In genomic region chr2:187553908-187554703, GRCh38 we compare ENCODE assay signal across 8 cellular contexts. TPM values are rescaled to one million over a fixed set of nuclear protein-coding genes. Genes with fewer than 3 reads are reported as not detected.
DNase-seq lines count a peak whose midpoint lies in the region; ATAC-seq, FAIRE-seq and TF ChIP-seq lines count a peak whose summit lies in the region.

Gene TFPI, minus strand, starts transcription at chr2:187554435. Its CDS starts 50,667 bp downstream, at chr2:187503768.

- no peak within 1 kb of the TSS for H3K4me2 ChIP-seq in mesendoderm (ENCODE audit: low read length)

- no peaks in the 10 kb centered on the region for H3K79me1 ChIP-seq in mesendoderm (ENCODE audit: low read length)

- no peaks in the 10 kb centered on the region for H3K36me3 ChIP-seq in ectodermal cell (ENCODE audit: control insufficient read depth, insufficient read depth, low read length)
- H3K36me3 ChIP-seq in mesendoderm (ENCODE audit: control insufficient read depth, insufficient read depth, low read length), result no peaks in the 10 kb centered on the region

- in situ Hi-C loops in GM13976 (cut with MboI; ENCODE audit: low sequenced_read_pairs, unreplicated experiment), result no loop called here

- H3K18ac ChIP-seq in mesendoderm (ENCODE audit: low read length), result peak within 1 kb of the TSS; percentile 28

- peak within 1 kb of the TSS; percentile 82 for H2BK120ac ChIP-seq in mesendoderm (ENCODE audit: low read depth, low read length)

- H3K27ac ChIP-seq in ectodermal cell (ENCODE audit: insufficient read depth, low read depth, low read length, poor library complexity, severe bottlenecking) (peak within 1 kb of the TSS; percentile 26), mesendoderm (ENCODE audit: low read depth, low read length) (no peak within 1 kb of the TSS)

- no peak within 1 kb of the TSS for H3K56ac ChIP-seq in mesendoderm (ENCODE audit: low read length)

- no peak within 1 kb of the TSS for H2BK15ac ChIP-seq in mesendoderm (replicated peaks; ENCODE audit: low read depth)

- WGBS in ectodermal cell, 2 experiments, result 51 to 54% methylated on average over 7 to 8 of the region's 9 CpGs
- no CpG with 5 or more reads among the region's 9 CpGs for WGBS in mesendoderm (ENCODE audit: extremely low coverage, insufficient coverage, low lambda C conversion rate)

- H3K4me1 ChIP-seq in ectodermal cell (ENCODE audit: control insufficient read depth, insufficient read depth, low read length) (peaks cover 8% of the 10 kb centered on the region), mesendoderm (ENCODE audit: control insufficient read depth, low read depth, low read length) (no peaks in the 10 kb centered on the region)

- TF ChIP-seq CTCF in GM13976 (IDR thresholded peaks at IDR 0.05; ENCODE audit: borderline replicate concordance, control extremely low read depth, extremely low read depth, insufficient read depth, missing control alignments), result no peak

- H4K5ac ChIP-seq in mesendoderm (ENCODE audit: low read length), result no peak within 1 kb of the TSS

- ATAC-seq in GM21529 (IDR thresholded peaks at IDR 0.05; ENCODE audit: unreplicated experiment), result no peak

- H3K4ac ChIP-seq in mesendoderm (ENCODE audit: low read depth, low read length), result no peak within 1 kb of the TSS

- H4K8ac ChIP-seq in mesendoderm (ENCODE audit: low read depth, low read length), result no peak within 1 kb of the TSS

- DNase-seq in DMS 273 (lab: John Stamatoyannopoulos, UW; ENCODE audit: unreplicated experiment) (peak; percentile 63), NCI-H69 (lab: John Stamatoyannopoulos, UW) (peak; percentile 22), mesendoderm (peak; percentile 66), urothelium cell line (ENCODE audit: low spot score) (peak; percentile 39), SW 1271 (lab: John Stamatoyannopoulos, UW) (no peak), GM13976 (ENCODE audit: low spot score) (no peak)

- H3K79me2 ChIP-seq in mesendoderm (ENCODE audit: control insufficient read depth, insufficient read depth, low read length), result no peaks in the 10 kb centered on the region

- no peak within 1 kb of the TSS for H2BK5ac ChIP-seq in mesendoderm (ENCODE audit: low read length)

- no peaks in the 10 kb centered on the region for H3K9me3 ChIP-seq in ectodermal cell (ENCODE audit: control insufficient read depth, low read length)

- H2AK5ac ChIP-seq in mesendoderm (ENCODE audit: low read length), result no peak within 1 kb of the TSS

- H3K27me3 ChIP-seq in ectodermal cell (ENCODE audit: control insufficient read depth, insufficient read depth, low read length, poor library complexity, severe bottlenecking) (no peaks in the 10 kb centered on the region), mesendoderm (ENCODE audit: insufficient read depth, low read length, poor library complexity) (no peaks in the 10 kb centered on the region)

- no peak for FAIRE-seq in urothelium cell line (lab: Jason Lieb, UNC)

- H3K23ac ChIP-seq in mesendoderm (ENCODE audit: low read length), result no peak within 1 kb of the TSS

- no peak within 1 kb of the TSS for H3K9ac ChIP-seq in mesendoderm (ENCODE audit: low read length)

- H3K4me3 ChIP-seq in ectodermal cell (ENCODE audit: insufficient read depth, low read depth, low read length) (peak within 1 kb of the TSS; percentile 35), mesendoderm (ENCODE audit: low read length) (no peak within 1 kb of the TSS)

RNA-seq across cellular contexts. Expression of gene TFPI, which starts in this region (rescaled TPM):
- polyA plus RNA-seq in ectodermal cell (2013, experiment 1 of 4), result 65.0 TPM
- 55.1 TPM for polyA plus RNA-seq in ectodermal cell (2013, experiment 2 of 4)
- 43.3 TPM for polyA plus RNA-seq in ectodermal cell (2013, experiment 3 of 4)
- polyA plus RNA-seq in ectodermal cell (2013, experiment 4 of 4), result 40.7 TPM
- polyA plus RNA-seq in mesendoderm (2013, experiment 1 of 2), result 7.2 TPM
- polyA plus RNA-seq in mesendoderm (2013, experiment 2 of 2), result 7.3 TPM

Comparison
In these comparisons a context has a peak if more than half of its experiments do, and no peak if none do; other contexts are left out.
1. DNase-seq: peak in DMS 273 (single experiment), NCI-H69 (single experiment), mesendoderm (single experiment) and urothelium cell line (single experiment); none in SW 1271 (0 of 2) and GM13976 (single experiment).